ENCODE assay signal across 1 cellular context in the genomic region with DNA sequence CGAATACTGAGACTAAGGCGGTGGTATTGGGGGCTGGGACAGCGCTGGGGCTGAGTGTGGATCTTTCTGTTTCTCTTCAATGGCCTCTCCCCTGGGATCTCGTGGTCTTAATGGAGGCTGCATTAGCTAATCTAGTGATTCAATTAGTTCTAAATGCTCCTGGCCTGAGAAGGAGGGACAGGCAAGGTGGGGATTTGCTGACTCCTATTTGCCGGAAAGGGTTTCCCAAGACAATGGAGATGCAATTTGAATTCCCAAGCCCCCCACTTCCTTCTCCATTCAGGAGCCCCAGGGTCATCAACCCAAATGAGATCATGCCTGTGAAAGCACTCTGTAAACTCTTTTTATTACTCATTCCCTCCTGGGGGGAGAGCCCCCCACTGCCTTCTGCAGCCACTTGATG.
TF ChIP-seq lines count a peak whose summit lies in the region.

No MANE protein-coding gene starts in this region.

TF ChIP-seq in H1, 55 proteins besides CTCF, POLR2A, EP300 and RAD21 (continued from another document):
- TF ChIP-seq, protein P1, sequence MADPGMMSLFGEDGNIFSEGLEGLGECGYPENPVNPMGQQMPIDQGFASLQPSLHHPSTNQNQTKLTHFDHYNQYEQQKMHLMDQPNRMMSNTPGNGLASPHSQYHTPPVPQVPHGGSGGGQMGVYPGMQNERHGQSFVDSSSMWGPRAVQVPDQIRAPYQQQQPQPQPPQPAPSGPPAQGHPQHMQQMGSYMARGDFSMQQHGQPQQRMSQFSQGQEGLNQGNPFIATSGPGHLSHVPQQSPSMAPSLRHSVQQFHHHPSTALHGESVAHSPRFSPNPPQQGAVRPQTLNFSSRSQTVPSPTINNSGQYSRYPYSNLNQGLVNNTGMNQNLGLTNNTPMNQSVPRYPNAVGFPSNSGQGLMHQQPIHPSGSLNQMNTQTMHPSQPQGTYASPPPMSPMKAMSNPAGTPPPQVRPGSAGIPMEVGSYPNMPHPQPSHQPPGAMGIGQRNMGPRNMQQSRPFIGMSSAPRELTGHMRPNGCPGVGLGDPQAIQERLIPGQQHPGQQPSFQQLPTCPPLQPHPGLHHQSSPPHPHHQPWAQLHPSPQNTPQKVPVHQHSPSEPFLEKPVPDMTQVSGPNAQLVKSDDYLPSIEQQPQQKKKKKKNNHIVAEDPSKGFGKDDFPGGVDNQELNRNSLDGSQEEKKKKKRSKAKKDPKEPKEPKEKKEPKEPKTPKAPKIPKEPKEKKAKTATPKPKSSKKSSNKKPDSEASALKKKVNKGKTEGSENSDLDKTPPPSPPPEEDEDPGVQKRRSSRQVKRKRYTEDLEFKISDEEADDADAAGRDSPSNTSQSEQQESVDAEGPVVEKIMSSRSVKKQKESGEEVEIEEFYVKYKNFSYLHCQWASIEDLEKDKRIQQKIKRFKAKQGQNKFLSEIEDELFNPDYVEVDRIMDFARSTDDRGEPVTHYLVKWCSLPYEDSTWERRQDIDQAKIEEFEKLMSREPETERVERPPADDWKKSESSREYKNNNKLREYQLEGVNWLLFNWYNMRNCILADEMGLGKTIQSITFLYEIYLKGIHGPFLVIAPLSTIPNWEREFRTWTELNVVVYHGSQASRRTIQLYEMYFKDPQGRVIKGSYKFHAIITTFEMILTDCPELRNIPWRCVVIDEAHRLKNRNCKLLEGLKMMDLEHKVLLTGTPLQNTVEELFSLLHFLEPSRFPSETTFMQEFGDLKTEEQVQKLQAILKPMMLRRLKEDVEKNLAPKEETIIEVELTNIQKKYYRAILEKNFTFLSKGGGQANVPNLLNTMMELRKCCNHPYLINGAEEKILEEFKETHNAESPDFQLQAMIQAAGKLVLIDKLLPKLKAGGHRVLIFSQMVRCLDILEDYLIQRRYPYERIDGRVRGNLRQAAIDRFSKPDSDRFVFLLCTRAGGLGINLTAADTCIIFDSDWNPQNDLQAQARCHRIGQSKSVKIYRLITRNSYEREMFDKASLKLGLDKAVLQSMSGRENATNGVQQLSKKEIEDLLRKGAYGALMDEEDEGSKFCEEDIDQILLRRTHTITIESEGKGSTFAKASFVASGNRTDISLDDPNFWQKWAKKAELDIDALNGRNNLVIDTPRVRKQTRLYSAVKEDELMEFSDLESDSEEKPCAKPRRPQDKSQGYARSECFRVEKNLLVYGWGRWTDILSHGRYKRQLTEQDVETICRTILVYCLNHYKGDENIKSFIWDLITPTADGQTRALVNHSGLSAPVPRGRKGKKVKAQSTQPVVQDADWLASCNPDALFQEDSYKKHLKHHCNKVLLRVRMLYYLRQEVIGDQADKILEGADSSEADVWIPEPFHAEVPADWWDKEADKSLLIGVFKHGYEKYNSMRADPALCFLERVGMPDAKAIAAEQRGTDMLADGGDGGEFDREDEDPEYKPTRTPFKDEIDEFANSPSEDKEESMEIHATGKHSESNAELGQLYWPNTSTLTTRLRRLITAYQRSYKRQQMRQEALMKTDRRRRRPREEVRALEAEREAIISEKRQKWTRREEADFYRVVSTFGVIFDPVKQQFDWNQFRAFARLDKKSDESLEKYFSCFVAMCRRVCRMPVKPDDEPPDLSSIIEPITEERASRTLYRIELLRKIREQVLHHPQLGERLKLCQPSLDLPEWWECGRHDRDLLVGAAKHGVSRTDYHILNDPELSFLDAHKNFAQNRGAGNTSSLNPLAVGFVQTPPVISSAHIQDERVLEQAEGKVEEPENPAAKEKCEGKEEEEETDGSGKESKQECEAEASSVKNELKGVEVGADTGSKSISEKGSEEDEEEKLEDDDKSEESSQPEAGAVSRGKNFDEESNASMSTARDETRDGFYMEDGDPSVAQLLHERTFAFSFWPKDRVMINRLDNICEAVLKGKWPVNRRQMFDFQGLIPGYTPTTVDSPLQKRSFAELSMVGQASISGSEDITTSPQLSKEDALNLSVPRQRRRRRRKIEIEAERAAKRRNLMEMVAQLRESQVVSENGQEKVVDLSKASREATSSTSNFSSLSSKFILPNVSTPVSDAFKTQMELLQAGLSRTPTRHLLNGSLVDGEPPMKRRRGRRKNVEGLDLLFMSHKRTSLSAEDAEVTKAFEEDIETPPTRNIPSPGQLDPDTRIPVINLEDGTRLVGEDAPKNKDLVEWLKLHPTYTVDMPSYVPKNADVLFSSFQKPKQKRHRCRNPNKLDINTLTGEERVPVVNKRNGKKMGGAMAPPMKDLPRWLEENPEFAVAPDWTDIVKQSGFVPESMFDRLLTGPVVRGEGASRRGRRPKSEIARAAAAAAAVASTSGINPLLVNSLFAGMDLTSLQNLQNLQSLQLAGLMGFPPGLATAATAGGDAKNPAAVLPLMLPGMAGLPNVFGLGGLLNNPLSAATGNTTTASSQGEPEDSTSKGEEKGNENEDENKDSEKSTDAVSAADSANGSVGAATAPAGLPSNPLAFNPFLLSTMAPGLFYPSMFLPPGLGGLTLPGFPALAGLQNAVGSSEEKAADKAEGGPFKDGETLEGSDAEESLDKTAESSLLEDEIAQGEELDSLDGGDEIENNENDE (IDR thresholded peaks at IDR 0.05; ENCODE audit: insufficient replicate concordance, low read length), result no peak
- no peak for TF ChIP-seq HDAC2 (IDR thresholded peaks at IDR 0.05; ENCODE audit: borderline replicate concordance in 1 of 2, low read depth in 2 of 2, low read length in 2 of 2)
- TF ChIP-seq SAP30 (IDR thresholded peaks at IDR 0.05; ENCODE audit: insufficient read depth, insufficient replicate concordance, low read length), result no peak
- TF ChIP-seq EGR1 (IDR thresholded peaks at IDR 0.05; ENCODE audit: borderline replicate concordance, low read depth, low read length), result no peak
- TF ChIP-seq YY1 (IDR thresholded peaks at IDR 0.05; ENCODE audit: low read depth, low read length), result peak; percentile 53; the same call in 1 of the 2 replicates
- peak; percentile 59; the same call in 1 of the 2 replicates for TF ChIP-seq JUND (IDR thresholded peaks at IDR 0.05; ENCODE audit: low read length)
- no peak for TF ChIP-seq SIN3A (conservative IDR thresholded peaks at IDR 0.05 in 1 of 2, IDR thresholded peaks at IDR 0.05 in 1 of 2; ENCODE audit: low read depth in 1 of 2, low read length in 2 of 2)
- 0 out of 2 replicates have a peak, but pooled peaks have one; percentile 6 for TF ChIP-seq SP1 (IDR thresholded peaks at IDR 0.05; ENCODE audit: low read depth, low read length)
- no peak for TF ChIP-seq NANOG (IDR thresholded peaks at IDR 0.05; ENCODE audit: insufficient read depth, low read depth, low read length, poor library complexity, severe bottlenecking)
- TF ChIP-seq TCF12 (IDR thresholded peaks at IDR 0.05; ENCODE audit: low read depth, low read length), result no peak
- TF ChIP-seq GTF2F1 (IDR thresholded peaks at IDR 0.05; ENCODE audit: borderline replicate concordance, low read depth, low read length), result no peak
- TF ChIP-seq SIRT6 (IDR thresholded peaks at IDR 0.05; ENCODE audit: low read length), result no peak
- TF ChIP-seq JUN (IDR thresholded peaks at IDR 0.05; ENCODE audit: low read depth, low read length), result 0 out of 2 replicates have a peak, but pooled peaks have one; percentile 52
- no peak for TF ChIP-seq ASH2L (IDR thresholded peaks at IDR 0.05; ENCODE audit: low read length)
